12 cellular contexts compared by ENCODE assay signal in genomic region chr19:46271488-46272197, GRCh38. TPM values are rescaled to one million over a fixed set of nuclear protein-coding genes. Genes with fewer than 3 reads are reported as not detected.
DNase-seq lines count a peak whose midpoint lies in the region; ATAC-seq and TF ChIP-seq lines count a peak whose summit lies in the region.
"Had no signal": no experiment of that assay in that cellular context is flagged by ENCODE, and none has a peak within 500 bp of the region (broad histone marks: within the 10 kb centered on the region; RNA-seq: fewer than 3 reads in every experiment).

No MANE protein-coding gene starts in this region.

- peaks cover 42% of the 10 kb centered on the region for H3K27me3 Mint-ChIP-seq in activated CD8-positive, alpha-beta T cell treated with anti-CD3 and anti-CD28 coated beads for 36 hours
- H3K27me3 Mint-ChIP-seq in activated CD8-positive, alpha-beta T cell treated with anti-CD3 and anti-CD28 coated beads, Interleukin-2, amount 10 ng/mL, durations not matched to agents 7 days and 5 days (ENCODE audit: low read depth) = peaks cover 38% of the 10 kb centered on the region
- peaks cover 41 to 45% (median 42%) of the 10 kb centered on the region in 3 donors for H3K27me3 Mint-ChIP-seq in CD14-positive monocyte (ENCODE audit: low read depth in 3 of 3)

- POLR2A ChIA-PET in activated CD8-positive, alpha-beta T cell treated with anti-CD3 and anti-CD28 coated beads for 36 hours (lab: Charles Lee) = no interaction called here
- POLR2A ChIA-PET in activated CD8-positive, alpha-beta T cell treated with anti-CD3 and anti-CD28 coated beads, Interleukin-2, amount 10 ng/mL, durations not matched to agents 7 days and 5 days (lab: Charles Lee) = no interaction called here
- POLR2A ChIA-PET in RWPE1 (lab: Yijun Ruan, JAX; ENCODE audit: low non-redundant PET) = no interaction called here

- peaks cover 15% of the 10 kb centered on the region for H3K4me1 Mint-ChIP-seq in activated CD8-positive, alpha-beta T cell treated with anti-CD3 and anti-CD28 coated beads for 36 hours (ENCODE audit: low read depth)
- no peaks in the 10 kb centered on the region for H3K4me1 Mint-ChIP-seq in activated CD8-positive, alpha-beta T cell treated with anti-CD3 and anti-CD28 coated beads, Interleukin-2, amount 10 ng/mL, durations not matched to agents 7 days and 5 days (ENCODE audit: low read depth)
- no peaks in the 10 kb centered on the region for H3K4me1 Mint-ChIP-seq in CD14-positive monocyte

- DNase-seq in activated CD8-positive, alpha-beta T cell treated with anti-CD3 and anti-CD28 coated beads for 36 hours = peak; percentile 37
- no peak for DNase-seq in activated CD8-positive, alpha-beta T cell treated with anti-CD3 and anti-CD28 coated beads, Interleukin-2, amount 10 ng/mL, durations not matched to agents 7 days and 5 days
- DNase-seq in RWPE1 (ENCODE audit: low spot score) (peak; percentile 44), fibroblast of peridontal ligament (ENCODE audit: extremely low read depth) (peak; percentile 2), GM13977 (ENCODE audit: low spot score) (no peak), DMS 273 treated with DMSO at 0.1 percent for 48 hours (lab: John Stamatoyannopoulos, UW) (no peak), CD14-positive monocyte (ENCODE audit: low spot score) (no peak)
- peak in 2 of 3 experiments; percentile 3 to 8 for DNase-seq in stimulated activated CD4-positive, alpha-beta T cell treated with anti-CD3 and anti-CD28 coated beads, TNF-alpha, amount 100 ng/mL, for 24 hours (ENCODE audit: low read depth in 3 of 3)
- DNase-seq: activated B cell treated with CpG ODN at 0.5 μM for 24 hours, AML-193, Karpas-422 had no signal

- no peak for TF ChIP-seq CTCF in activated CD8-positive, alpha-beta T cell treated with anti-CD3 and anti-CD28 coated beads for 36 hours (IDR thresholded peaks at IDR 0.05)
- TF ChIP-seq CTCF in RWPE1 (conservative IDR thresholded peaks at IDR 0.05; ENCODE audit: low read depth) (no peak), GM13977 (IDR thresholded peaks at IDR 0.05; ENCODE audit: extremely low read depth, insufficient read depth, missing control alignments) (no peak), CD14-positive monocyte (IDR thresholded peaks at IDR 0.05) (no peak)

- CTCF ChIA-PET in activated CD8-positive, alpha-beta T cell treated with anti-CD3 and anti-CD28 coated beads for 36 hours (lab: Charles Lee) = interaction anchor here (0.6 to 0.7 kb wide), 2 partner anchors 9 to 130 kb away, joined by 3 read pairs; no protein-coding TSS in a partner anchor
- CTCF ChIA-PET in activated CD8-positive, alpha-beta T cell treated with anti-CD3 and anti-CD28 coated beads, Interleukin-2, amount 10 ng/mL, durations not matched to agents 7 days and 5 days (lab: Charles Lee) = no interaction called here
- CTCF ChIA-PET in RWPE1 (lab: Yijun Ruan, JAX) = interaction anchor here (0.8 to 1.5 kb wide), 4 partner anchors 9 to 195 kb away, joined by 4 to 5 read pairs (median 4); no protein-coding TSS in a partner anchor

- ATAC-seq in activated CD8-positive, alpha-beta T cell treated with anti-CD3 and anti-CD28 coated beads for 36 hours = peak; percentile 66
- ATAC-seq in activated CD8-positive, alpha-beta T cell treated with anti-CD3 and anti-CD28 coated beads, Interleukin-2, amount 10 ng/mL, durations not matched to agents 7 days and 5 days = no peak
- ATAC-seq: left lobe of liver had no signal

- intact Hi-C loops in activated CD8-positive, alpha-beta T cell treated with anti-CD3 and anti-CD28 coated beads for 36 hours (cut with micrococcal nuclease) = no loop called here
- intact Hi-C loops in CD14-positive monocyte (cut with micrococcal nuclease) = no loop called here

- peak overlapping the region; percentile 92 for H3K27ac ChIP-seq in RWPE1

- H3K27ac Mint-ChIP-seq in activated CD8-positive, alpha-beta T cell treated with anti-CD3 and anti-CD28 coated beads for 36 hours = peak overlapping the region; percentile 48
- no peak overlapping the region for H3K27ac Mint-ChIP-seq in activated CD8-positive, alpha-beta T cell treated with anti-CD3 and anti-CD28 coated beads, Interleukin-2, amount 10 ng/mL, durations not matched to agents 7 days and 5 days
- no peak overlapping the region for H3K27ac Mint-ChIP-seq in CD14-positive monocyte
- H3K27ac Mint-ChIP-seq: activated B cell treated with CpG ODN at 0.5 μM for 24 hours had no signal

- no peaks in the 10 kb centered on the region for H3K9me3 Mint-ChIP-seq in activated CD8-positive, alpha-beta T cell treated with anti-CD3 and anti-CD28 coated beads for 36 hours
- H3K9me3 Mint-ChIP-seq in activated CD8-positive, alpha-beta T cell treated with anti-CD3 and anti-CD28 coated beads, Interleukin-2, amount 10 ng/mL, durations not matched to agents 7 days and 5 days (ENCODE audit: insufficient read depth) = no peaks in the 10 kb centered on the region
- H3K9me3 Mint-ChIP-seq in CD14-positive monocyte = peaks cover 0 to 2% (median 0%) of the 10 kb centered on the region in 7 donors
- H3K9me3 Mint-ChIP-seq: activated B cell treated with CpG ODN at 0.5 μM for 24 hours had no signal

- in situ Hi-C loops in GM13977 (cut with MboI; ENCODE audit: low pct_unique_long_range_greater_than_20kb, low sequenced_read_pairs, unreplicated experiment) = loop anchor here (25.0 kb wide), 1 partner anchor 184 kb away; no protein-coding TSS in a partner anchor

- no peaks in the 10 kb centered on the region for H3K36me3 Mint-ChIP-seq in activated CD8-positive, alpha-beta T cell treated with anti-CD3 and anti-CD28 coated beads for 36 hours (ENCODE audit: low read depth)
- no peaks in the 10 kb centered on the region for H3K36me3 Mint-ChIP-seq in activated CD8-positive, alpha-beta T cell treated with anti-CD3 and anti-CD28 coated beads, Interleukin-2, amount 10 ng/mL, durations not matched to agents 7 days and 5 days (ENCODE audit: low read depth)
- no peaks in the 10 kb centered on the region for H3K36me3 Mint-ChIP-seq in CD14-positive monocyte

- H3K4me3 Mint-ChIP-seq in activated CD8-positive, alpha-beta T cell treated with anti-CD3 and anti-CD28 coated beads for 36 hours = no peak overlapping the region
- H3K4me3 Mint-ChIP-seq in activated CD8-positive, alpha-beta T cell treated with anti-CD3 and anti-CD28 coated beads, Interleukin-2, amount 10 ng/mL, durations not matched to agents 7 days and 5 days = no peak overlapping the region
- no peak overlapping the region for H3K4me3 Mint-ChIP-seq in CD14-positive monocyte
- H3K4me3 Mint-ChIP-seq: activated B cell treated with CpG ODN at 0.5 μM for 24 hours had no signal

RNA-seq across cellular contexts. Expression of gene HIF3A, which starts 25.2 kb away (rescaled TPM):
- not detected for total RNA-seq in activated CD8-positive, alpha-beta T cell treated with anti-CD3 and anti-CD28 coated beads for 36 hours
- not detected for total RNA-seq in activated CD8-positive, alpha-beta T cell treated with anti-CD3 and anti-CD28 coated beads, Interleukin-2, amount 10 ng/mL, durations not matched to agents 7 days and 5 days
- not detected for polyA plus RNA-seq in CD14-positive monocyte
- total RNA-seq: activated B cell treated with CpG ODN at 0.5 μM for 24 hours had no signal

RNA-seq across cellular contexts. Expression of gene IGFL1, which starts 42.1 kb away (rescaled TPM):
- not detected for total RNA-seq in activated CD8-positive, alpha-beta T cell treated with anti-CD3 and anti-CD28 coated beads for 36 hours
- not detected for total RNA-seq in activated CD8-positive, alpha-beta T cell treated with anti-CD3 and anti-CD28 coated beads, Interleukin-2, amount 10 ng/mL, durations not matched to agents 7 days and 5 days
- polyA plus RNA-seq in CD14-positive monocyte = not detected
- total RNA-seq: activated B cell treated with CpG ODN at 0.5 μM for 24 hours, left lobe of liver had no signal

Comparison
In these comparisons a context has a peak if more than half of its experiments do, and no peak if none do; other contexts are left out.
1. DNase-seq: peak in activated CD8-positive, alpha-beta T cell treated with anti-CD3 and anti-CD28 coated beads for 36 hours (single experiment), RWPE1 (single experiment), fibroblast of peridontal ligament (single experiment) and stimulated activated CD4-positive, alpha-beta T cell treated with anti-CD3 and anti-CD28 coated beads, TNF-alpha, amount 100 ng/mL, for 24 hours (2 of 3); none in activated CD8-positive, alpha-beta T cell treated with anti-CD3 and anti-CD28 coated beads, Interleukin-2, amount 10 ng/mL, durations not matched to agents 7 days and 5 days (single experiment), GM13977 (single experiment), DMS 273 treated with DMSO at 0.1 percent for 48 hours (single experiment) and CD14-positive monocyte (single experiment).